ENCODE assay signal across 19 cellular contexts in the genomic region with DNA sequence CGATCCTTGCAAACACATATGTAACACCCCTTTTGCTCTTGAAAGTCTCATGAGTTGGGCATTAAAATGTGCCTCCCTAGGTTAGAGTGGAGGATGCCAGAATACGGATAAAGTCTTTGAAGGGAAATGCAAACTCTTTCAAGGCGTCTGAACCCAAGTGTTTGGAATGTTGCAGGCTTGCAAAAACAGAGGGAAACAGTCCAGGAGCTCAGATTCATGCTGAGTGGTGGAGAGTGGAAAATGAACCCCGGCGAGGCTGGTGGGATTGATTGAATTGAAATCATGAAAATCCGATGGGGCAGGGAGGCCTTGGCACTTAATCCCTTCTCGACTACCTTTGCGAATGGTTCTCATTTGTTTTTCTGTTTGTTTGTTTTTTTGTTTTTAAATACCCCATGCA.
A peak's percentile ranks its signal among the peaks of the same experiment; 100 is the strongest.
DNase-seq lines count a peak whose midpoint lies in the region; ATAC-seq and TF ChIP-seq lines count a peak whose summit lies in the region.
"Had no signal": no experiment of that assay in that cellular context is flagged by ENCODE, and none has a peak within 500 bp of the region (broad histone marks: within the 10 kb centered on the region; RNA-seq: fewer than 3 reads in every experiment).

No MANE protein-coding gene starts in this region.

- intact Hi-C loops in dorsolateral prefrontal cortex (cut with DNase I), result no loop called here
- intact Hi-C loops in body of pancreas (cut with DNase I), result no loop called here

- H3K9me3 ChIP-seq in HUES64 (ENCODE audit: insufficient read depth, low read depth, low read length) (no peaks in the 10 kb centered on the region), body of pancreas (no peaks in the 10 kb centered on the region)
- H3K9me3 ChIP-seq: neutrophil, prostate gland, uterus had no signal

- 0 out of 2 replicates have a peak overlapping the region, but pooled peaks have one; percentile 33 for H3K9ac ChIP-seq in HUES64 (ENCODE audit: low read depth, low read length)

- H3K9me3 Mint-ChIP-seq in GM23338 (no peaks in the 10 kb centered on the region), osteocyte (ENCODE audit: unreplicated experiment) (no peaks in the 10 kb centered on the region)
- H3K9me3 Mint-ChIP-seq: dendritic cell treated with granulocyte-macrophage colony-stimulating factor and Interleukin-4, amounts not matched to agents 40 ng/mL and 50 ng/mL, for 4 days had no signal

- H3K27ac Mint-ChIP-seq in GM23338 (peak overlapping the region; percentile 35; the same call in 1 of the 2 replicates), osteocyte (ENCODE audit: unreplicated experiment) (no peak overlapping the region)
- H3K27ac Mint-ChIP-seq: dendritic cell treated with granulocyte-macrophage colony-stimulating factor and Interleukin-4, amounts not matched to agents 40 ng/mL and 50 ng/mL, for 4 days; T-helper 17 cell had no signal

- ATAC-seq in GM23338 (peak; percentile 59), HG03097 (IDR thresholded peaks at IDR 0.05; ENCODE audit: low FRiP score, unreplicated experiment) (no peak), body of pancreas (no peak)
- ATAC-seq: T-helper 17 cell had no signal

- H3K4me3 ChIP-seq in GM23338 (no peak overlapping the region), HUES64 (ENCODE audit: low read length) (no peak overlapping the region), dorsolateral prefrontal cortex (no peak overlapping the region), body of pancreas (no peak overlapping the region)
- H3K4me3 ChIP-seq: prostate gland, SK-N-MC, uterus had no signal

- no peak for TF ChIP-seq CTCF in GM23338 (conservative IDR thresholded peaks at IDR 0.05; ENCODE audit: low read depth in 2 of 2)
- TF ChIP-seq CTCF in dorsolateral prefrontal cortex (IDR thresholded peaks at IDR 0.05 in 54 of 56, conservative IDR thresholded peaks at IDR 0.05 in 2 of 56; ENCODE audit: low read depth in 1 of 56, partially characterized antibody in 56 of 56), result no peak
- no peak for TF ChIP-seq CTCF in osteocyte (IDR thresholded peaks at IDR 0.05)
- no peak for TF ChIP-seq CTCF in body of pancreas (IDR thresholded peaks at IDR 0.05)

- H3K27ac ChIP-seq in GM23338 (ENCODE audit: low read depth) (peak overlapping the region; percentile 62; the same call in 1 of the 2 replicates), HUES64 (ENCODE audit: low read depth, low read length) (peak overlapping the region; percentile 74), dorsolateral prefrontal cortex (peak overlapping the region in 46 of 59 donors; percentile 1 to 80 (median 60)), body of pancreas (no peak overlapping the region)
- H3K27ac ChIP-seq: C4-2B, neutrophil, prostate gland, SK-N-MC, uterus had no signal

- no peak overlapping the region; the same call in 2 of the 3 replicates for H3K4me3 Mint-ChIP-seq in GM23338
- H3K4me3 Mint-ChIP-seq in osteocyte (ENCODE audit: unreplicated experiment), result no peak overlapping the region
- H3K4me3 Mint-ChIP-seq: dendritic cell treated with granulocyte-macrophage colony-stimulating factor and Interleukin-4, amounts not matched to agents 40 ng/mL and 50 ng/mL, for 4 days; T-helper 17 cell had no signal

- H3F3A ChIP-seq in GM23338 (replicated peaks; ENCODE audit: low read depth), result no peaks in the 10 kb centered on the region

- peak overlapping the region; percentile 47; the same call in 1 of the 2 replicates for H3K4me2 ChIP-seq in GM23338

- peaks cover 25% of the 10 kb centered on the region for H3K4me1 ChIP-seq in GM23338 (ENCODE audit: insufficient read depth)
- peaks cover 31% of the 10 kb centered on the region for H3K4me1 ChIP-seq in HUES64 (ENCODE audit: insufficient read depth, low read length)
- no peaks in the 10 kb centered on the region for H3K4me1 ChIP-seq in body of pancreas
- H3K4me1 ChIP-seq: prostate gland, uterus had no signal

- H3K27me3 ChIP-seq in GM23338 (ENCODE audit: insufficient read depth), result no peaks in the 10 kb centered on the region
- H3K27me3 ChIP-seq in HUES64 (ENCODE audit: insufficient read depth, low read length), result no peaks in the 10 kb centered on the region
- no peaks in the 10 kb centered on the region for H3K27me3 ChIP-seq in dorsolateral prefrontal cortex
- H3K27me3 ChIP-seq in body of pancreas, result no peaks in the 10 kb centered on the region
- H3K27me3 ChIP-seq: neutrophil, uterus had no signal

- TF ChIP-seq POLR2A in body of pancreas (IDR thresholded peaks at IDR 0.05), result no peak

- H3K9me2 ChIP-seq in GM23338 (ENCODE audit: insufficient read depth), result peaks cover 6% of the 10 kb centered on the region

- WGBS in HUES64, result 43% methylated on average over 7 of the region's 8 CpGs
- whole genome bisulfite sequencing in body of pancreas, 2 donors, result 74 to 75% methylated on average over 8 of the region's 8 CpGs

- H3K79me2 ChIP-seq in GM23338 (replicated peaks; ENCODE audit: insufficient read depth), result no peaks in the 10 kb centered on the region

- H3K36me3 Mint-ChIP-seq in GM23338 (ENCODE audit: low read depth) (peaks cover 27% of the 10 kb centered on the region), osteocyte (ENCODE audit: unreplicated experiment) (peaks cover 54% of the 10 kb centered on the region)

- H3K36me3 ChIP-seq in GM23338 (ENCODE audit: insufficient read depth) (no peaks in the 10 kb centered on the region), HUES64 (ENCODE audit: insufficient read depth, low read length) (peaks cover 21% of the 10 kb centered on the region), body of pancreas (replicated peaks in 1 of 2; ENCODE audit: insufficient read depth in 1 of 2, low read depth in 2 of 2) (peaks cover 8 to 19% of the 10 kb centered on the region in 2 donors)
- H3K36me3 ChIP-seq: prostate gland, uterus had no signal

- DNase-seq in GM23338 (ENCODE audit: low spot score) (peak; percentile 43), dorsolateral prefrontal cortex (no peak), osteocyte (ENCODE audit: extremely low spot score, unreplicated experiment) (peak; percentile 65), body of pancreas (no peak), MV-4-11 (lab: John Stamatoyannopoulos, UW) (no peak)
- DNase-seq: activated effector memory CD4-positive, alpha-beta T cell treated with anti-CD3 and anti-CD28 coated beads, Interleukin-2, amount 50 U/mL, for 16 hours; DND-41; NCI-H1092; NCI-H187; RPMI8226; T-helper 17 cell; uterus had no signal

- H3K4me1 Mint-ChIP-seq in GM23338 (peaks cover 36% of the 10 kb centered on the region), osteocyte (ENCODE audit: unreplicated experiment) (peaks cover 3% of the 10 kb centered on the region)

- no peaks in the 10 kb centered on the region for H4K20me1 ChIP-seq in GM23338 (replicated peaks; ENCODE audit: insufficient read depth)

- H2AFZ ChIP-seq in GM23338, result no peak overlapping the region

- H3K27me3 Mint-ChIP-seq in GM23338 (ENCODE audit: insufficient read depth, low read depth, poor library complexity) (peaks cover 9% of the 10 kb centered on the region), osteocyte (ENCODE audit: unreplicated experiment) (no peaks in the 10 kb centered on the region)
- H3K27me3 Mint-ChIP-seq: dendritic cell treated with granulocyte-macrophage colony-stimulating factor and Interleukin-4, amounts not matched to agents 40 ng/mL and 50 ng/mL, for 4 days; T-helper 17 cell had no signal

TF ChIP-seq in GM23338, 12 proteins besides CTCF, POLR2A, EP300 and RAD21:
- TF ChIP-seq, protein P1, sequence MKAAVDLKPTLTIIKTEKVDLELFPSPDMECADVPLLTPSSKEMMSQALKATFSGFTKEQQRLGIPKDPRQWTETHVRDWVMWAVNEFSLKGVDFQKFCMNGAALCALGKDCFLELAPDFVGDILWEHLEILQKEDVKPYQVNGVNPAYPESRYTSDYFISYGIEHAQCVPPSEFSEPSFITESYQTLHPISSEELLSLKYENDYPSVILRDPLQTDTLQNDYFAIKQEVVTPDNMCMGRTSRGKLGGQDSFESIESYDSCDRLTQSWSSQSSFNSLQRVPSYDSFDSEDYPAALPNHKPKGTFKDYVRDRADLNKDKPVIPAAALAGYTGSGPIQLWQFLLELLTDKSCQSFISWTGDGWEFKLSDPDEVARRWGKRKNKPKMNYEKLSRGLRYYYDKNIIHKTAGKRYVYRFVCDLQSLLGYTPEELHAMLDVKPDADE (IDR thresholded peaks at IDR 0.05), result no peak
- TF ChIP-seq EZH2 (IDR thresholded peaks at IDR 0.05; ENCODE audit: low read depth, unreplicated experiment), result no peak
- TF ChIP-seq EZH2phosphoT487 (IDR thresholded peaks at IDR 0.05; ENCODE audit: unreplicated experiment), result no peak
- TF ChIP-seq, protein P2, sequence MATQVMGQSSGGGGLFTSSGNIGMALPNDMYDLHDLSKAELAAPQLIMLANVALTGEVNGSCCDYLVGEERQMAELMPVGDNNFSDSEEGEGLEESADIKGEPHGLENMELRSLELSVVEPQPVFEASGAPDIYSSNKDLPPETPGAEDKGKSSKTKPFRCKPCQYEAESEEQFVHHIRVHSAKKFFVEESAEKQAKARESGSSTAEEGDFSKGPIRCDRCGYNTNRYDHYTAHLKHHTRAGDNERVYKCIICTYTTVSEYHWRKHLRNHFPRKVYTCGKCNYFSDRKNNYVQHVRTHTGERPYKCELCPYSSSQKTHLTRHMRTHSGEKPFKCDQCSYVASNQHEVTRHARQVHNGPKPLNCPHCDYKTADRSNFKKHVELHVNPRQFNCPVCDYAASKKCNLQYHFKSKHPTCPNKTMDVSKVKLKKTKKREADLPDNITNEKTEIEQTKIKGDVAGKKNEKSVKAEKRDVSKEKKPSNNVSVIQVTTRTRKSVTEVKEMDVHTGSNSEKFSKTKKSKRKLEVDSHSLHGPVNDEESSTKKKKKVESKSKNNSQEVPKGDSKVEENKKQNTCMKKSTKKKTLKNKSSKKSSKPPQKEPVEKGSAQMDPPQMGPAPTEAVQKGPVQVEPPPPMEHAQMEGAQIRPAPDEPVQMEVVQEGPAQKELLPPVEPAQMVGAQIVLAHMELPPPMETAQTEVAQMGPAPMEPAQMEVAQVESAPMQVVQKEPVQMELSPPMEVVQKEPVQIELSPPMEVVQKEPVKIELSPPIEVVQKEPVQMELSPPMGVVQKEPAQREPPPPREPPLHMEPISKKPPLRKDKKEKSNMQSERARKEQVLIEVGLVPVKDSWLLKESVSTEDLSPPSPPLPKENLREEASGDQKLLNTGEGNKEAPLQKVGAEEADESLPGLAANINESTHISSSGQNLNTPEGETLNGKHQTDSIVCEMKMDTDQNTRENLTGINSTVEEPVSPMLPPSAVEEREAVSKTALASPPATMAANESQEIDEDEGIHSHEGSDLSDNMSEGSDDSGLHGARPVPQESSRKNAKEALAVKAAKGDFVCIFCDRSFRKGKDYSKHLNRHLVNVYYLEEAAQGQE (IDR thresholded peaks at IDR 0.05; ENCODE audit: unreplicated experiment), result no peak
- TF ChIP-seq STAT1 (IDR thresholded peaks at IDR 0.05; ENCODE audit: unreplicated experiment), result no peak
- no peak for TF ChIP-seq ZNF331 (CRISPR knock-in tag; IDR thresholded peaks at IDR 0.05; ENCODE audit: low read depth)
- TF ChIP-seq ZNF114 (CRISPR knock-in tag; IDR thresholded peaks at IDR 0.05), result no peak
- TF ChIP-seq CREB1 (CRISPR knock-in tag; IDR thresholded peaks at IDR 0.05; ENCODE audit: low read depth), result no peak
- TF ChIP-seq NANOG (IDR thresholded peaks at IDR 0.05; ENCODE audit: borderline replicate concordance), result no peak
- TF ChIP-seq POLR2AphosphoS5 (IDR thresholded peaks at IDR 0.05; ENCODE audit: low read depth), result no peak
- no peak for TF ChIP-seq JUNB (IDR thresholded peaks at IDR 0.05; ENCODE audit: unreplicated experiment)

Comparison
In these comparisons a context has a peak if more than half of its experiments do, and no peak if none do; other contexts are left out.
1. DNase-seq: peak in GM23338 (single experiment) and osteocyte (single experiment); none in dorsolateral prefrontal cortex (0 of 10), body of pancreas (0 of 4) and MV-4-11 (single experiment).
2. H3K27ac ChIP-seq: peak in GM23338 (single experiment), HUES64 (single experiment) and dorsolateral prefrontal cortex (46 of 59); none in body of pancreas (0 of 4).